In the genomic region with DNA sequence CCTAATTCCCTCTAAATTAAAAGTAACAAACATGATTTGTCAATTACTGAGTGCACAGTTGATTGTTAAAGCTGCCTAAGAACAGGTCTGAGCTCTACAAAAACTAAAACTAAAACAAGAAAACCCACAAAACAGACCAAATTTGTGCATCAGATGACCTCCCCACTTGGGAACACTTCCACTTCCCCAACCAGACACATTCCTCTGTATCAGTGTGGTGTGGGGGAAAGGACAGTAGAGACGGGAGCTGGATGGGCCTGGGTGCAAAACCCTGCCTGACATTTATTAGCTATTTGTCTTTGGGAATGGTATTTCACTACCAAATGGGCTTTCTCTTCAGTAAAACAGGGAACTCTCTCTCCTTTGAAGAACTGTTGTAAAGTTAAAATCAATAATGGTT, we compare ENCODE assay signal across 28 cellular contexts. TPM values are rescaled to one million over a fixed set of nuclear protein-coding genes. Genes with fewer than 3 reads are reported as not detected.
DNase-seq lines count a peak whose midpoint lies in the region; FAIRE-seq and TF ChIP-seq lines count a peak whose summit lies in the region.
"Had no signal": no experiment of that assay in that cellular context is flagged by ENCODE, and none has a peak within 500 bp of the region (broad histone marks: within the 10 kb centered on the region; RNA-seq: fewer than 3 reads in every experiment).

No MANE protein-coding gene starts in this region.

- POLR2A ChIA-PET in HEK293 (lab: Yijun Ruan, JAX) (interaction anchor here (0.7 to 1.3 kb wide), 3 partner anchors 43 to 160 kb away, joined by 3 to 7 read pairs (median 4); partner anchors contain the start of gene CAVIN1), SK-N-SH (lab: Yijun Ruan, JAX) (no interaction called here)

- H3K27ac ChIP-seq in HEK293 (ENCODE audit: extremely low read depth, low read depth, low read length) (no peak overlapping the region), astrocyte (ENCODE audit: low read depth, low read length) (no peak overlapping the region), esophagus muscularis mucosa (replicated peaks in 1 of 4) (no peak overlapping the region), SK-N-SH (ENCODE audit: low read depth in 2 of 2, low read length in 1 of 2) (no peak overlapping the region)
- H3K27ac ChIP-seq: BLaER1, cardiac muscle cell, pancreas, thoracic aorta had no signal

- H3K36me3 ChIP-seq in HEK293 (ENCODE audit: control insufficient read depth in 2 of 2, insufficient read depth in 1 of 2, low read length in 2 of 2): no peaks in the 10 kb centered on the region; a peak in 1 of 3 replicates
- H3K36me3 ChIP-seq in astrocyte (ENCODE audit: insufficient read depth, low read length): no peaks in the 10 kb centered on the region
- H3K36me3 ChIP-seq in esophagus muscularis mucosa: peaks cover 0 to 8% (median 2%) of the 10 kb centered on the region in 4 donors
- H3K36me3 ChIP-seq in SK-N-SH (replicated peaks in 1 of 2; ENCODE audit: control insufficient read depth in 1 of 2, insufficient read depth in 2 of 2, low read length in 1 of 2): peaks cover 0 to 6% of the 10 kb centered on the region in 2 experiments
- H3K36me3 ChIP-seq: BLaER1, cardiac muscle cell, pancreas, thoracic aorta had no signal

- H3F3A ChIP-seq in SK-N-SH (replicated peaks; ENCODE audit: insufficient read depth): peaks cover 26% of the 10 kb centered on the region

- peaks cover 36% of the 10 kb centered on the region for H3K36me3 Mint-ChIP-seq in activated naive CD4-positive, alpha-beta T cell treated with anti-CD3 and anti-CD28 coated beads for 36 hours (ENCODE audit: low read depth)
- H3K36me3 Mint-ChIP-seq in activated naive CD4-positive, alpha-beta T cell treated with anti-CD3 and anti-CD28 coated beads, Interleukin-2, amount 10 ng/mL, durations not matched to agents 7 days and 5 days: peaks cover 25% of the 10 kb centered on the region
- peaks cover 9% of the 10 kb centered on the region for H3K36me3 Mint-ChIP-seq in astrocyte (ENCODE audit: low read depth, unreplicated experiment)
- H3K36me3 Mint-ChIP-seq: natural killer cell had no signal

- H3K4me1 Mint-ChIP-seq in activated naive CD4-positive, alpha-beta T cell treated with anti-CD3 and anti-CD28 coated beads for 36 hours (ENCODE audit: low read depth): peaks cover 76% of the 10 kb centered on the region
- H3K4me1 Mint-ChIP-seq in activated naive CD4-positive, alpha-beta T cell treated with anti-CD3 and anti-CD28 coated beads, Interleukin-2, amount 10 ng/mL, durations not matched to agents 7 days and 5 days: peaks cover 52% of the 10 kb centered on the region
- peaks cover 24% of the 10 kb centered on the region for H3K4me1 Mint-ChIP-seq in astrocyte (ENCODE audit: low read depth, unreplicated experiment)

- no peak overlapping the region for H3K4me3 ChIP-seq in HEK293 (ENCODE audit: low read depth, low read length)
- H3K4me3 ChIP-seq in astrocyte (ENCODE audit: insufficient read depth, low read depth, low read length): no peak overlapping the region
- H3K4me3 ChIP-seq in esophagus muscularis mucosa: no peak overlapping the region
- no peak overlapping the region for H3K4me3 ChIP-seq in SK-N-SH (ENCODE audit: low read depth in 2 of 2, low read length in 1 of 2)
- H3K4me3 ChIP-seq: BLaER1, cardiac muscle cell, pancreas, spleen, thoracic aorta had no signal

- 50% methylated on average over 1 of the region's 1 CpG for WGBS in esophagus muscularis mucosa
- WGBS in SK-N-SH (ENCODE audit: low lambda C conversion rate): 100% methylated on average over 1 of the region's 1 CpG

- peak overlapping the region; percentile 30 for H3K27ac Mint-ChIP-seq in activated naive CD4-positive, alpha-beta T cell treated with anti-CD3 and anti-CD28 coated beads for 36 hours
- H3K27ac Mint-ChIP-seq in activated naive CD4-positive, alpha-beta T cell treated with anti-CD3 and anti-CD28 coated beads, Interleukin-2, amount 10 ng/mL, durations not matched to agents 7 days and 5 days: no peak overlapping the region
- peak overlapping the region; percentile 41 for H3K27ac Mint-ChIP-seq in astrocyte (ENCODE audit: unreplicated experiment)

- TF ChIP-seq CTCF in HEK293 (tag by site-specific recombination; IDR thresholded peaks at IDR 0.05) (no peak), astrocyte (IDR thresholded peaks at IDR 0.05; ENCODE audit: insufficient read depth, low read depth, low read length) (no peak), esophagus muscularis mucosa (IDR thresholded peaks at IDR 0.05) (no peak), SK-N-SH (IDR thresholded peaks at IDR 0.05) (no peak)

- no peak overlapping the region for H3K9ac ChIP-seq in astrocyte (ENCODE audit: low read length)
- H3K9ac ChIP-seq in SK-N-SH: no peak overlapping the region
- H3K9ac ChIP-seq: BLaER1 had no signal

- TF ChIP-seq POLR2A in esophagus muscularis mucosa (IDR thresholded peaks at IDR 0.05; ENCODE audit: low read depth): no peak

- H3K4me2 ChIP-seq in astrocyte (ENCODE audit: low read length) (no peak overlapping the region), SK-N-SH (no peak overlapping the region)
- H3K4me2 ChIP-seq: BLaER1 had no signal

- TF ChIP-seq EP300 in esophagus muscularis mucosa (IDR thresholded peaks at IDR 0.05) (no peak), SK-N-SH (IDR thresholded peaks at IDR 0.05; ENCODE audit: borderline replicate concordance in 1 of 2, low read depth in 1 of 2, low read length in 1 of 2) (no peak)

- H3K4me3 Mint-ChIP-seq in activated naive CD4-positive, alpha-beta T cell treated with anti-CD3 and anti-CD28 coated beads for 36 hours: no peak overlapping the region
- H3K4me3 Mint-ChIP-seq in activated naive CD4-positive, alpha-beta T cell treated with anti-CD3 and anti-CD28 coated beads, Interleukin-2, amount 10 ng/mL, durations not matched to agents 7 days and 5 days: no peak overlapping the region
- no peak overlapping the region for H3K4me3 Mint-ChIP-seq in astrocyte (ENCODE audit: unreplicated experiment)
- H3K4me3 Mint-ChIP-seq: natural killer cell; stimulated activated memory B cell treated with anti-CD40 and anti-IgM and Interleukin-4, amounts not matched to agents 10 μg/mL and 1 μg/mL and 100 μg/mL, for 72 hours had no signal

- no peak for DNase-seq in activated naive CD4-positive, alpha-beta T cell treated with anti-CD3 and anti-CD28 coated beads for 36 hours
- DNase-seq in activated naive CD4-positive, alpha-beta T cell treated with anti-CD3 and anti-CD28 coated beads, Interleukin-2, amount 10 ng/mL, durations not matched to agents 7 days and 5 days: no peak
- DNase-seq in astrocyte (ENCODE audit: low read depth) (no peak), pons (ENCODE audit: low spot score) (peak; percentile 36), esophagus muscularis mucosa (ENCODE audit: extremely low spot score) (no peak), dedifferentiated amniotic fluid mesenchymal stem cell (ENCODE audit: extremely low spot score) (no peak), SK-N-SH (no peak)
- DNase-seq: activated CD8-positive, alpha-beta memory T cell treated with anti-CD3 and anti-CD28 coated beads, Interleukin-2, amount 50 U/mL, for 4 hours; activated effector memory CD4-positive, alpha-beta T cell treated with anti-CD3 and anti-CD28 coated beads, Interleukin-2, amount 50 U/mL, for 16 hours; anterior cingulate cortex; dermis blood vessel endothelial cell; left ventricle myocardium superior; natural killer cell; NCI-H1105 treated with DMSO at 0.1 percent for 48 hours; NCI-H2081; NCI-H345; NCI-H774; pancreas; right cardiac atrium; spleen; stimulated activated CD4-positive, alpha-beta T cell treated with anti-CD3 and anti-CD28 coated beads, Interleukin-2, amount 100 ng/mL, for 48 hours had no signal

- CTCF ChIA-PET in activated naive CD4-positive, alpha-beta T cell treated with anti-CD3 and anti-CD28 coated beads for 36 hours (lab: Charles Lee): interaction anchor here (0.6 to 1.8 kb wide), 4 partner anchors 18 to 665 kb away, joined by 3 to 4 read pairs (median 4); no protein-coding TSS in a partner anchor
- CTCF ChIA-PET in activated naive CD4-positive, alpha-beta T cell treated with anti-CD3 and anti-CD28 coated beads, Interleukin-2, amount 10 ng/mL, durations not matched to agents 7 days and 5 days (lab: Charles Lee): interaction anchor here (0.9 to 1.4 kb wide), 3 partner anchors 37 to 44 kb away, joined by 3 to 4 read pairs (median 3); no protein-coding TSS in a partner anchor
- CTCF ChIA-PET in HEK293 (lab: Yijun Ruan, JAX): interaction anchor here (0.6 to 1.5 kb wide), 6 partner anchors 9 to 162 kb away, joined by 3 to 5 read pairs (median 3); no protein-coding TSS in a partner anchor
- CTCF ChIA-PET in SK-N-SH (lab: Yijun Ruan, JAX): interaction anchor here (0.7 to 2.2 kb wide), 6 partner anchors 15 to 48 kb away, joined by 3 to 7 read pairs (median 4); no protein-coding TSS in a partner anchor

- intact Hi-C loops in activated naive CD4-positive, alpha-beta T cell treated with anti-CD3 and anti-CD28 coated beads for 36 hours (cut with micrococcal nuclease): no loop called here
- intact Hi-C loops in esophagus muscularis mucosa (cut with DNase I): no loop called here

- no peak for FAIRE-seq in astrocyte (lab: Jason Lieb, UNC)
- FAIRE-seq: endometrium, islet of Langerhans, pancreas had no signal

- no peak for TF ChIP-seq RAD21 in SK-N-SH (IDR thresholded peaks at IDR 0.05; ENCODE audit: low read length)

- H2AFZ ChIP-seq in astrocyte (ENCODE audit: low read depth, low read length): no peak overlapping the region
- no peak overlapping the region for H2AFZ ChIP-seq in SK-N-SH (ENCODE audit: low read depth)

- H4K20me1 ChIP-seq in astrocyte (ENCODE audit: insufficient read depth, low read length) (peaks cover 89% of the 10 kb centered on the region), SK-N-SH (ENCODE audit: insufficient read depth) (peaks cover 71% of the 10 kb centered on the region)

- no peaks in the 10 kb centered on the region for H3K27me3 Mint-ChIP-seq in activated naive CD4-positive, alpha-beta T cell treated with anti-CD3 and anti-CD28 coated beads for 36 hours (ENCODE audit: low read depth)
- H3K27me3 Mint-ChIP-seq in activated naive CD4-positive, alpha-beta T cell treated with anti-CD3 and anti-CD28 coated beads, Interleukin-2, amount 10 ng/mL, durations not matched to agents 7 days and 5 days: no peaks in the 10 kb centered on the region
- no peaks in the 10 kb centered on the region for H3K27me3 Mint-ChIP-seq in astrocyte (ENCODE audit: low read depth, unreplicated experiment)
- H3K27me3 Mint-ChIP-seq: stimulated activated memory B cell treated with anti-CD40 and anti-IgM and Interleukin-4, amounts not matched to agents 10 μg/mL and 1 μg/mL and 100 μg/mL, for 72 hours had no signal

- H3K79me2 ChIP-seq in astrocyte (ENCODE audit: insufficient read depth, low read length) (peaks cover 90% of the 10 kb centered on the region), SK-N-SH (ENCODE audit: insufficient read depth) (peaks cover 97% of the 10 kb centered on the region)

- no peaks in the 10 kb centered on the region for H3K9me2 ChIP-seq in SK-N-SH

- H3K4me1 ChIP-seq in HEK293 (ENCODE audit: control insufficient read depth, insufficient read depth, low read length): peaks cover 13% of the 10 kb centered on the region; the same call in 1 of the 2 replicates
- peaks cover 8% of the 10 kb centered on the region for H3K4me1 ChIP-seq in astrocyte (ENCODE audit: insufficient read depth, low read length)
- H3K4me1 ChIP-seq in esophagus muscularis mucosa: peaks cover 73 to 91% (median 88%) of the 10 kb centered on the region in 4 donors
- peaks cover 12 to 13% of the 10 kb centered on the region in 2 experiments; a peak in 2 of 4 replicates for H3K4me1 ChIP-seq in SK-N-SH (ENCODE audit: control insufficient read depth in 1 of 2, insufficient read depth in 2 of 2, low read depth in 1 of 2, low read length in 1 of 2)

- H3K27me3 ChIP-seq in astrocyte (ENCODE audit: insufficient read depth, low read length): no peaks in the 10 kb centered on the region
- no peaks in the 10 kb centered on the region for H3K27me3 ChIP-seq in esophagus muscularis mucosa
- no peaks in the 10 kb centered on the region for H3K27me3 ChIP-seq in SK-N-SH (ENCODE audit: insufficient read depth)
- H3K27me3 ChIP-seq: BLaER1, cardiac muscle cell, pancreas, spleen had no signal

- no peaks in the 10 kb centered on the region for H3K9me3 ChIP-seq in HEK293 (ENCODE audit: control insufficient read depth, insufficient read depth, low read depth, low read length)
- no peaks in the 10 kb centered on the region for H3K9me3 ChIP-seq in astrocyte (ENCODE audit: insufficient read depth, low read depth, low read length)
- H3K9me3 ChIP-seq in esophagus muscularis mucosa: no peaks in the 10 kb centered on the region
- H3K9me3 ChIP-seq in SK-N-SH: no peaks in the 10 kb centered on the region
- H3K9me3 ChIP-seq: BLaER1, pancreas, spleen, thoracic aorta had no signal

- peaks cover 3% of the 10 kb centered on the region for H3K9me3 Mint-ChIP-seq in activated naive CD4-positive, alpha-beta T cell treated with anti-CD3 and anti-CD28 coated beads for 36 hours
- no peaks in the 10 kb centered on the region for H3K9me3 Mint-ChIP-seq in activated naive CD4-positive, alpha-beta T cell treated with anti-CD3 and anti-CD28 coated beads, Interleukin-2, amount 10 ng/mL, durations not matched to agents 7 days and 5 days
- peaks cover 2% of the 10 kb centered on the region for H3K9me3 Mint-ChIP-seq in astrocyte (ENCODE audit: unreplicated experiment)
- H3K9me3 Mint-ChIP-seq: natural killer cell; stimulated activated memory B cell treated with anti-CD40 and anti-IgM and Interleukin-4, amounts not matched to agents 10 μg/mL and 1 μg/mL and 100 μg/mL, for 72 hours had no signal

RNA-seq across cellular contexts. Expression of gene STAT3, which starts 29.8 kb away (rescaled TPM):
- total RNA-seq in activated naive CD4-positive, alpha-beta T cell treated with anti-CD3 and anti-CD28 coated beads for 36 hours: 100 to 1,000 TPM; 404 to 408 TPM
- total RNA-seq in astrocyte: 145 and 154 TPM in 2 replicates
- total RNA-seq in esophagus muscularis mucosa: 100 to 1,000 TPM; 137 to 260 (median 211) TPM
- 35.7 and 38.7 TPM in 2 replicates for polyA plus RNA-seq in SK-N-SH (2012; rRNA removed)
- 25.5 and 29.1 TPM in 2 replicates for polyA plus RNA-seq in SK-N-SH (2012; cell fraction: cytosol; rRNA removed)
- polyA plus RNA-seq in SK-N-SH (2012; cell fraction: nucleus; rRNA removed): 90.7 and 99.3 TPM in 2 replicates
